Comparison of ENCODE assay signal across 13 cellular contexts in the genomic region with DNA sequence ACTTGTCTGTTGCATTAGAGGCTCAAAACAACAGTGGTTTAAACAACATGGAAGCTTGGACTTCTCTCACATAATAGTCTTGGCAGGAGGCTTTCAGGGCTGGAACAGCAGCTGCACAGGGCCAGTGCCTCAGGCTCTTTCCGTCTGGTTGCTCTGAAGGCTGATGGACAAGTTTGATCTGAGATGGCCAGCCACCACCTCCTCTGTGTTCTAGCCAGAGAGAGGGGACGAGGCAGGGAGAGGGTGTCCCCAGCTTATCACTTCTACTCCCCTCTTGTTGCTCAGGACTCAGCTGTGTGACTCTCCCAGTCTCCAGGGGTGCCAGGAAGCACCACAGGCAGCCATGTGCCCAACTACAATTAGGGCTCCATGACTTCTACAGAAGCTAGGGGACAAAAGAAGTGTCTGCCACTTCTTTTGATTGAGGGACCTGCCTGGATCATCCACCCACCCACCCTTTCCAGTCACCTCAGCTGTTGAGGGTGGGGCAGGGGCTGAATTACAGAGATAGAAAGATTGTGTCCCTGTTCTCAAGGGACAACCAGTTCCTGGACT. TPM values are rescaled to one million over a fixed set of nuclear protein-coding genes. Genes with fewer than 3 reads are reported as not detected.
DNase-seq lines count a peak whose midpoint lies in the region; ATAC-seq and TF ChIP-seq lines count a peak whose summit lies in the region.
"Had no signal": no experiment of that assay in that cellular context is flagged by ENCODE, and none has a peak within 500 bp of the region (broad histone marks: within the 10 kb centered on the region; RNA-seq: fewer than 3 reads in every experiment).

No MANE protein-coding gene starts in this region.

- peak in 1 of 2 donors; percentile 15 for TF ChIP-seq POLR2A in gastrocnemius medialis (IDR thresholded peaks at IDR 0.05)

- TF ChIP-seq CTCF in hepatocyte (IDR thresholded peaks at IDR 0.05; ENCODE audit: poor library complexity) = no peak
- no peak for TF ChIP-seq CTCF in gastrocnemius medialis (IDR thresholded peaks at IDR 0.05 in 4 of 5, conservative IDR thresholded peaks at IDR 0.05 in 1 of 5)

- H3K27ac ChIP-seq in HUES64 (ENCODE audit: low read depth, low read length) = peak overlapping the region; percentile 87
- peak overlapping the region; percentile 60 for H3K27ac ChIP-seq in hepatocyte
- peak overlapping the region; percentile 74 to 82 (median 78) for H3K27ac ChIP-seq in gastrocnemius medialis
- H3K27ac ChIP-seq: brain microvascular endothelial cell had no signal

- in situ Hi-C loops in gastrocnemius medialis (cut with MboI; ENCODE audit: low sequenced_read_pairs in 4 of 4) = no loop called here

- H3K9me2 ChIP-seq in hepatocyte (replicated peaks; ENCODE audit: insufficient read depth) = no peaks in the 10 kb centered on the region

- peak; percentile 68 for DNase-seq in ELF-1 (ENCODE audit: low read depth, low spot score)
- no peak for DNase-seq in hepatocyte (ENCODE audit: low spot score)
- no peak for DNase-seq in gastrocnemius medialis
- no peak for DNase-seq in cortex of kidney (lab: John Stamatoyannopoulos, UW)
- no peak for DNase-seq in mucosa of gallbladder (ENCODE audit: low spot score)
- DNase-seq: activated B cell treated with CpG ODN at 0.5 μM for 24 hours had no signal

- no peaks in the 10 kb centered on the region for H3K27me3 ChIP-seq in HUES64 (ENCODE audit: insufficient read depth, low read length)
- no peaks in the 10 kb centered on the region for H3K27me3 ChIP-seq in hepatocyte
- H3K27me3 ChIP-seq in gastrocnemius medialis = no peaks in the 10 kb centered on the region
- H3K27me3 ChIP-seq: brain microvascular endothelial cell had no signal

- H3K79me2 ChIP-seq in hepatocyte = no peaks in the 10 kb centered on the region

- H3K4me3 ChIP-seq in HUES64 (ENCODE audit: low read length) (no peak overlapping the region), hepatocyte (no peak overlapping the region), gastrocnemius medialis (no peak overlapping the region)

- ATAC-seq in gastrocnemius medialis = no peak
- no peak for ATAC-seq in GM21390 (IDR thresholded peaks at IDR 0.05; ENCODE audit: unreplicated experiment)
- ATAC-seq in HG02981 (IDR thresholded peaks at IDR 0.05; ENCODE audit: unreplicated experiment) = no peak
- ATAC-seq: esophagus mucosa had no signal

- peak overlapping the region; percentile 18 for H2AFZ ChIP-seq in hepatocyte

- no peaks in the 10 kb centered on the region for H4K20me1 ChIP-seq in hepatocyte (ENCODE audit: insufficient read depth, poor library complexity, severe bottlenecking)

- no peaks in the 10 kb centered on the region for H3K9me3 ChIP-seq in HUES64 (ENCODE audit: insufficient read depth, low read depth, low read length)
- H3K9me3 ChIP-seq in hepatocyte (ENCODE audit: low read depth) = no peaks in the 10 kb centered on the region
- H3K9me3 ChIP-seq in gastrocnemius medialis = no peaks in the 10 kb centered on the region

- intact Hi-C loops in gastrocnemius medialis (cut with DNase I; ENCODE audit: low total_unique reads) = no loop called here

- H3K9ac ChIP-seq in HUES64 (ENCODE audit: low read depth, low read length) = peak overlapping the region; percentile 28; the same call in 1 of the 2 replicates

- WGBS in HUES64 = 76% methylated on average over 2 of the region's 2 CpGs
- 87% methylated on average over 2 of the region's 2 CpGs for WGBS in hepatocyte (ENCODE audit: low lambda C conversion rate, missing lambda C conversion rate)

- H3K36me3 ChIP-seq in HUES64 (ENCODE audit: insufficient read depth, low read length) (no peaks in the 10 kb centered on the region), hepatocyte (replicated peaks; ENCODE audit: insufficient read depth, low read depth) (no peaks in the 10 kb centered on the region), gastrocnemius medialis (no peaks in the 10 kb centered on the region)
- H3K36me3 ChIP-seq: brain microvascular endothelial cell had no signal

- H3K4me2 ChIP-seq in hepatocyte = no peak overlapping the region

- peaks cover 47% of the 10 kb centered on the region for H3K4me1 ChIP-seq in HUES64 (ENCODE audit: insufficient read depth, low read length)
- peaks cover 6% of the 10 kb centered on the region for H3K4me1 ChIP-seq in hepatocyte (ENCODE audit: insufficient read depth)
- H3K4me1 ChIP-seq in gastrocnemius medialis = peaks cover 0 to 32% of the 10 kb centered on the region in 2 donors

RNA-seq across cellular contexts. Expression of a gene that starts 46.6 kb away (rescaled TPM):
- polyA plus RNA-seq in HUES64 (2013, experiment 1 of 2) = not detected
- not detected for polyA plus RNA-seq in HUES64 (2013, experiment 2 of 2)
- total RNA-seq in hepatocyte = not detected in 2 replicates
- polyA plus RNA-seq in hepatocyte = 0.15 TPM in 1 of 2 replicates, not detected in the other
- not detected for total RNA-seq in gastrocnemius medialis
- 0.46 TPM for total RNA-seq in mucosa of gallbladder
- total RNA-seq: activated B cell treated with CpG ODN at 0.5 μM for 24 hours; CD8-positive, alpha-beta memory T cell; esophagus mucosa; HT1080 had no signal
- polyA plus RNA-seq: CD8-positive, alpha-beta memory T cell had no signal

RNA-seq across cellular contexts. Expression of a gene that starts 56.3 kb away (rescaled TPM):
- 25.8 TPM for polyA plus RNA-seq in HUES64 (2013, experiment 1 of 2)
- 27.5 TPM for polyA plus RNA-seq in HUES64 (2013, experiment 2 of 2)
- total RNA-seq in hepatocyte (55.9 and 61.6 TPM in 2 replicates), gastrocnemius medialis (10 to 100 TPM; 23.3 to 49.4 (median 37.3) TPM), mucosa of gallbladder (38.6 TPM)
- 52.0 and 57.7 TPM in 2 replicates for polyA plus RNA-seq in hepatocyte
